In the genomic region with DNA sequence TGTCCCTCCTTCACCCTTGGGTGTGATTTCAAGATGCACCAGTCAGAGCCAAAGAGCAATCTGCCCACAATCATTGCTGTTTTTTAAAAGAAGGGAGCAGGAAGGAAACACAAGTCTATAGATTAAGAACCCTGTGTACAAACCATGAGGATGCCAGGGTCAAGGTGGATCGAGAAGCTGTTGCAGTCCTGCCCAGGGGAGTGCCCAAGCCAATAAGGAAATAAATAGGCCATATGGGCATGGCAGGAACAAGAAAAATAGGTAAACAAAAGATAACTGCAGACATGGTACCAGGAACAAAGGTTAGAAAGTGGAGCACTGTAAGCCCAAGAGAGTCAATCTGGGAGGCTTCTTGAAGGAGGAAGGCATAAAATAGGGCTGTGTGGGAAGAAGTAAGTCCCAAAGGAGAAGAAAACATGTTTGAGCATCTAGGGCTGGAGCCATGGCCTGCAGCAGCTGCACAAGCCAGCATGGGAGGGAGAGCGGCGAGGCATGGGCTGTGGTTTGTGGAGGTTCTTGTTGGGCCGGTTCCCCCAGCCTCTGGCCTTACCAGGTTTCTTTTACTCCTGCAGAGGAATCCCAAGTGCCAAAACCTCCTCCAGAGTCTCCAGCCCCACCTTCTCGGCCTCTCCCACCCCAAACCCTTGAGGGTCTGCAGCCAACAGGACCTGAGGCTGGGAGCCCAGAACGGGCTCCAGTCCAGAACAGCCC, we compare ENCODE assay signal across 1 cellular context.
TF ChIP-seq lines count a peak whose summit lies in the region.

No MANE protein-coding gene starts in this region.

TF ChIP-seq in GM12878, 131 proteins besides CTCF, POLR2A, EP300 and RAD21:
- TF ChIP-seq BMI1 (IDR thresholded peaks at IDR 0.05; ENCODE audit: borderline replicate concordance) (no peak), REST (IDR thresholded peaks at IDR 0.05; ENCODE audit: low read depth, low read length) (no peak)
